In genomic region chr5:150227606-150228273, GRCh38 we compare ENCODE assay signal across 1 cellular context.
TF ChIP-seq lines count a peak whose summit lies in the region.

No MANE protein-coding gene starts in this region.

TF ChIP-seq in IMR-90, 13 proteins besides CTCF, POLR2A, EP300 and RAD21 (continued from another document):
- TF ChIP-seq ELK1 (IDR thresholded peaks at IDR 0.05; ENCODE audit: borderline replicate concordance, low read depth, low read length) (no peak), SMC3 (IDR thresholded peaks at IDR 0.05; ENCODE audit: low read depth, low read length) (0 out of 2 replicates have a peak, but pooled peaks have one; percentile 6), CEBPB (IDR thresholded peaks at IDR 0.05; ENCODE audit: low read depth, low read length) (peak; percentile 93)
